26 cellular contexts compared by ENCODE assay signal in the genomic region with DNA sequence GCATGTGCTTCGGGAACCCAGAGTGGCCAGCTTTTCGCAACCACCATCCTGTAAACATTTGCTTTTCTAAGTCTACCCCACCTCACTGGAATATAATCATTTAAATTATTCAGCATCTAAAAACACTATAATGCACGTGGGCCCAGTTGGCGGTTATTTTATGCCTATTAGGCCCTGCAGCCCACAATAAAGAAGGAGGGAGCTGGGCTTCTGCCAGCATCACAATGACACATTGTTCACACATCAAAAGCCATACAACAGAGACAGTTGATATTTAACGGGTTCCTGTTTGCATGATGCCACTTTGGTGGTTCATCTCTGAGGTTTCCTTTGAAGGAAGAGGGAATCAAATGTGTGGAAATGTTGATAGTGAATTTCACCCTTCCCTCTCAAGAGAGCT.
DNase-seq lines count a peak whose midpoint lies in the region; ATAC-seq and TF ChIP-seq lines count a peak whose summit lies in the region.
"Had no signal": no experiment of that assay in that cellular context is flagged by ENCODE, and none has a peak within 500 bp of the region (broad histone marks: within the 10 kb centered on the region; RNA-seq: fewer than 3 reads in every experiment).

No MANE protein-coding gene starts in this region.

- H3K9me3 ChIP-seq in BLaER1 (peaks cover 70% of the 10 kb centered on the region), DND-41 (ENCODE audit: insufficient read depth, low read length, severe bottlenecking) (peaks cover 17% of the 10 kb centered on the region), colonic mucosa (no peaks in the 10 kb centered on the region)
- H3K9me3 ChIP-seq: gastrocnemius medialis, Peyer's patch, transverse colon had no signal

- H3K4me2 ChIP-seq in BLaER1: peak overlapping the region; percentile 51
- peak overlapping the region; percentile 37 for H3K4me2 ChIP-seq in DND-41 (ENCODE audit: insufficient read depth, low read length)

- ATAC-seq in DND-41 (ENCODE audit: insufficient read depth, low read depth) (peak; percentile 91), HG02798 (IDR thresholded peaks at IDR 0.05; ENCODE audit: poor library complexity, unreplicated experiment) (no peak), GM21367 (IDR thresholded peaks at IDR 0.05; ENCODE audit: unreplicated experiment) (no peak)
- ATAC-seq: gastrocnemius medialis, GM12878, left lung had no signal

- no peaks in the 10 kb centered on the region; the same call in 1 of the 2 replicates for H3K36me3 ChIP-seq in BLaER1
- no peaks in the 10 kb centered on the region; the same call in 1 of the 2 replicates for H3K36me3 ChIP-seq in DND-41 (ENCODE audit: insufficient read depth, low read length)
- no peaks in the 10 kb centered on the region for H3K36me3 ChIP-seq in colonic mucosa
- H3K36me3 ChIP-seq: gastrocnemius medialis, left lung, Peyer's patch, spleen, transverse colon had no signal

- H3K4me1 ChIP-seq in BLaER1: peaks cover 44% of the 10 kb centered on the region
- H3K4me1 ChIP-seq in DND-41 (ENCODE audit: insufficient read depth, low read length): peaks cover 46% of the 10 kb centered on the region
- no peaks in the 10 kb centered on the region for H3K4me1 ChIP-seq in colonic mucosa
- H3K4me1 ChIP-seq: gastrocnemius medialis, left lung, Peyer's patch, spleen, transverse colon had no signal

- TF ChIP-seq CTCF in DND-41 (IDR thresholded peaks at IDR 0.05; ENCODE audit: borderline replicate concordance, extremely low read depth, low read length, poor library complexity, severe bottlenecking) (no peak), colonic mucosa (IDR thresholded peaks at IDR 0.05) (no peak)

- 0 out of 2 replicates have a peak overlapping the region, but pooled peaks have one; percentile 40 for H2AFZ ChIP-seq in DND-41 (ENCODE audit: low read depth, low read length)
- H2AFZ ChIP-seq: GM23248 had no signal

- H3K9ac ChIP-seq in BLaER1 (peak overlapping the region; percentile 17), DND-41 (ENCODE audit: low read depth, low read length) (peak overlapping the region; percentile 49), colonic mucosa (ENCODE audit: low read depth in 2 of 2, low read length in 2 of 2) (no peak overlapping the region)
- H3K9ac ChIP-seq: GM23248 had no signal

- H3K4me3 ChIP-seq in BLaER1 (no peak overlapping the region), DND-41 (ENCODE audit: low read depth in 1 of 2, low read length in 2 of 2) (no peak overlapping the region), colonic mucosa (no peak overlapping the region)
- H3K4me3 ChIP-seq: gastrocnemius medialis, GM12878, GM23248, left lung, Peyer's patch, spleen, transverse colon had no signal

- peak overlapping the region; percentile 84 for H3K27ac ChIP-seq in BLaER1
- peak overlapping the region; percentile 82 for H3K27ac ChIP-seq in DND-41 (ENCODE audit: low read length)
- no peak overlapping the region for H3K27ac ChIP-seq in colonic mucosa
- H3K27ac ChIP-seq: gastrocnemius medialis, GM23248, left lung, Peyer's patch, spleen, transverse colon had no signal

- intact Hi-C loops in colonic mucosa (cut with DNase I): no loop called here

- no peaks in the 10 kb centered on the region for H3K79me2 ChIP-seq in DND-41 (ENCODE audit: insufficient read depth, low read length)

- H4K20me1 ChIP-seq in BLaER1 (no peaks in the 10 kb centered on the region), DND-41 (ENCODE audit: insufficient read depth, low read length) (no peaks in the 10 kb centered on the region)

- H3K27me3 ChIP-seq in BLaER1: no peaks in the 10 kb centered on the region
- H3K27me3 ChIP-seq in DND-41 (ENCODE audit: insufficient read depth, low read length, poor library complexity): no peaks in the 10 kb centered on the region
- no peaks in the 10 kb centered on the region for H3K27me3 ChIP-seq in colonic mucosa
- H3K27me3 ChIP-seq: gastrocnemius medialis, left lung, Peyer's patch, spleen, transverse colon had no signal

- peak; percentile 90 for DNase-seq in DND-41
- DNase-seq in NCI-H748 treated with DMSO at 0.1 percent for 48 hours (lab: John Stamatoyannopoulos, UW): peak; percentile 59
- DNase-seq in medulla oblongata (ENCODE audit: extremely low spot score): peak; percentile 58
- no peak for DNase-seq in NCI-H82 (lab: John Stamatoyannopoulos, UW)
- no peak for DNase-seq in colonic mucosa
- DNase-seq: ACHN; activated CD4-positive, alpha-beta T cell treated with anti-CD3 and anti-CD28 coated beads, Interleukin-2, amount 50 U/mL, for 4 hours; activated CD4-positive, CD25-positive, alpha-beta regulatory T cell; activated naive CD4-positive, alpha-beta T cell treated with anti-CD3 and anti-CD28 coated beads, Interleukin-2, amount 10 ng/mL, durations not matched to agents 7 days and 5 days; cerebellar nuclear complex; gastrocnemius medialis; GM23248; left lung; naive B cell; NCI-H1092 treated with DMSO at 0.1 percent for 48 hours; NCI-H187 treated with DMSO at 0.1 percent for 48 hours; Peyer's patch; SIG-M5; spleen; SW 1271; T1000; transverse colon had no signal

Comparison
In these comparisons a context has a peak if more than half of its experiments do, and no peak if none do; other contexts are left out.
1. H3K9ac ChIP-seq: peak in BLaER1 (single experiment) and DND-41 (single experiment); none in colonic mucosa (0 of 2).
2. DNase-seq: peak in DND-41 (single experiment), NCI-H748 treated with DMSO at 0.1 percent for 48 hours (single experiment) and medulla oblongata (single experiment); none in NCI-H82 (single experiment) and colonic mucosa (single experiment).